ENCODE assay signal across 8 cellular contexts in genomic region chr2:45646289-45646688, GRCh38.
"Had no signal": no experiment of that assay in that cellular context is flagged by ENCODE, and none has a peak within 500 bp of the region (broad histone marks: within the 10 kb centered on the region; RNA-seq: fewer than 3 reads in every experiment).

No MANE protein-coding gene starts in this region.

- H3K27ac ChIP-seq: GM23248 had no signal

- DNase-seq: GM23248, GOT3, H7, KG1 had no signal

- ATAC-seq: HCT116 had no signal

- H3K36me3 Mint-ChIP-seq: IgD-negative memory B cell had no signal

- H3K9me3 ChIP-seq: HAP-1 had no signal

- FAIRE-seq: HTR-8/SVneo had no signal

- H3K4me3 ChIP-seq: GM23248, HAP-1 had no signal

- H3K9ac ChIP-seq: GM23248 had no signal

- H2AFZ ChIP-seq: GM23248 had no signal

- H3K36me3 ChIP-seq: HAP-1 had no signal
